In genomic region chr5:111865356-111865755, GRCh38 we compare ENCODE assay signal across 26 cellular contexts.
"Had no signal": no experiment of that assay in that cellular context is flagged by ENCODE, and none has a peak within 500 bp of the region (broad histone marks: within the 10 kb centered on the region; RNA-seq: fewer than 3 reads in every experiment).

No MANE protein-coding gene starts in this region.

- H3K27me3 ChIP-seq: heart right ventricle, ovary, sigmoid colon, spleen, testis, tibial artery had no signal

- DNase-seq: cortex of kidney; effector memory CD8-positive, alpha-beta T cell; foreskin melanocyte; glutamatergic neuron; heart right ventricle; hippocampal formation; left cardiac atrium; left ventricle myocardium superior; lower lobe of right lung; naive thymus-derived CD8-positive, alpha-beta T cell; nephron progenitor cell; nucleus accumbens; ovary; posterior cingulate gyrus; psoas muscle; right cardiac atrium; sigmoid colon; spleen; stimulated activated CD4-positive, alpha-beta T cell treated with anti-CD3 and anti-CD28 coated beads, Interleukin-4, amount 100 ng/mL, for 4 hours; stimulated activated naive CD8-positive, alpha-beta T cell treated with anti-CD3 and anti-CD28 coated beads, Interleukin-15, Interleukin-2, amounts not matched to agents 100 U/mL and 50 U/mL, for 24 hours; substantia nigra; testis; tibial artery had no signal

- H3K4me1 Mint-ChIP-seq: naive thymus-derived CD8-positive, alpha-beta T cell; nephron progenitor cell; stimulated activated memory B cell treated with anti-CD40 and anti-IgM and Interleukin-4, amounts not matched to agents 10 μg/mL and 1 μg/mL and 100 μg/mL, for 72 hours had no signal

- H3K36me3 Mint-ChIP-seq: stimulated activated memory B cell treated with anti-CD40 and anti-IgM and Interleukin-4, amounts not matched to agents 10 μg/mL and 1 μg/mL and 100 μg/mL, for 72 hours; type B pancreatic cell had no signal

- H3K9me3 Mint-ChIP-seq: nephron progenitor cell, type B pancreatic cell had no signal

- H3K27ac ChIP-seq: heart right ventricle, lower lobe of right lung, ovary, psoas muscle, sigmoid colon, skin epidermis, spleen, testis, tibial artery had no signal

- H3K27ac Mint-ChIP-seq: effector memory CD8-positive, alpha-beta T cell; naive thymus-derived CD8-positive, alpha-beta T cell; nephron progenitor cell; stimulated activated memory B cell treated with anti-CD40 and anti-IgM and Interleukin-4, amounts not matched to agents 10 μg/mL and 1 μg/mL and 100 μg/mL, for 72 hours; type B pancreatic cell had no signal

- H3K4me3 ChIP-seq: heart right ventricle, lower lobe of right lung, ovary, psoas muscle, sigmoid colon, skin epidermis, spleen, testis, tibial artery had no signal

- H3K4me3 Mint-ChIP-seq: effector memory CD8-positive, alpha-beta T cell; naive thymus-derived CD8-positive, alpha-beta T cell; nephron progenitor cell; stimulated activated memory B cell treated with anti-CD40 and anti-IgM and Interleukin-4, amounts not matched to agents 10 μg/mL and 1 μg/mL and 100 μg/mL, for 72 hours; type B pancreatic cell had no signal

- H3K4me1 ChIP-seq: lower lobe of right lung, spleen, testis had no signal

- H3K9me3 ChIP-seq: heart right ventricle, lower lobe of right lung, ovary, psoas muscle, sigmoid colon, testis, tibial artery had no signal

- ATAC-seq: effector memory CD8-positive, alpha-beta T cell; heart right ventricle; left cardiac atrium; left ventricle myocardium superior; lower lobe of right lung; naive thymus-derived CD8-positive, alpha-beta T cell; psoas muscle; right cardiac atrium; stimulated activated memory B cell treated with anti-CD40 and anti-IgM and Interleukin-4, amounts not matched to agents 10 μg/mL and 1 μg/mL and 100 μg/mL, for 72 hours; stimulated activated naive CD8-positive, alpha-beta T cell treated with anti-CD3 and anti-CD28 coated beads, Interleukin-15, Interleukin-2, amounts not matched to agents 100 U/mL and 50 U/mL, for 24 hours had no signal

- H3K36me3 ChIP-seq: heart right ventricle, lower lobe of right lung, ovary, sigmoid colon, spleen, tibial artery had no signal

- H3K27me3 Mint-ChIP-seq: stimulated activated memory B cell treated with anti-CD40 and anti-IgM and Interleukin-4, amounts not matched to agents 10 μg/mL and 1 μg/mL and 100 μg/mL, for 72 hours had no signal
